Comparison of ENCODE assay signal across 15 cellular contexts in the genomic region with DNA sequence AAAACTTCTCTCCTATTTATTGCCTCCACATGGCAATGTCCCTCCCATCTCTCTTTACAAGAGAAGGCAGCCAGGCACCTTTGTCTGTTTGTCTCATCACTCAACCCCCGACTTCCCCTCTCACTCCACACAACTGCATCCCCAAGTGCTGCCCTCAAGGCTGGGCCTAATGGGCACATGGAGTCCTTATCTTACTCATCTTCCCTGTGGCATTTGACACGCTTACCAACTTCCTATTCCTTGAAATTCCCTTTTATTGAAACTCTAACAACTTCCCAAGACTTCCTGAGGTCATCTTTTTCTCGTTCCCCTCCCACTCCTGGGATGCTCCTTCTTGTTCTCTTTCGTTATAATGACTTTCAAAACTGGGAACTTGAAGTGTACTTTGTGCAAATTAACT.
"Had no signal": no experiment of that assay in that cellular context is flagged by ENCODE, and none has a peak within 500 bp of the region (broad histone marks: within the 10 kb centered on the region; RNA-seq: fewer than 3 reads in every experiment).

No MANE protein-coding gene starts in this region.

- H3K4me2 ChIP-seq: neural progenitor cell had no signal

- H3K27ac ChIP-seq: epithelial cell of prostate, neural progenitor cell, pancreas, tibial artery, vagina had no signal

- H3K4me1 ChIP-seq: neural progenitor cell, pancreas, vagina had no signal

- H3K27ac Mint-ChIP-seq: activated naive CD8-positive, alpha-beta T cell treated with anti-CD3 and anti-CD28 coated beads, Interleukin-2, amount 50 U/mL, for 24 hours; dendritic cell treated with granulocyte-macrophage colony-stimulating factor and Interleukin-4, amounts not matched to agents 40 ng/mL and 50 ng/mL, for 4 days; effector memory CD8-positive, alpha-beta T cell; neural progenitor cell; stimulated activated naive B cell treated with anti-CD40 and anti-IgM and Interleukin-4, amounts not matched to agents 10 μg/mL and 1 μg/mL and 100 μg/mL, for 72 hours had no signal

- H3K27me3 Mint-ChIP-seq: activated naive CD8-positive, alpha-beta T cell treated with anti-CD3 and anti-CD28 coated beads, Interleukin-2, amount 50 U/mL, for 24 hours; dendritic cell treated with granulocyte-macrophage colony-stimulating factor and Interleukin-4, amounts not matched to agents 40 ng/mL and 50 ng/mL, for 4 days had no signal

- H3K27me3 ChIP-seq: neural progenitor cell, pancreas, tibial artery, vagina had no signal

- H3K4me3 ChIP-seq: neural progenitor cell, pancreas, tibial artery, vagina had no signal

- DNase-seq: activated naive CD4-positive, alpha-beta T cell; activated naive CD8-positive, alpha-beta T cell treated with anti-CD3 and anti-CD28 coated beads, Interleukin-2, amount 50 U/mL, for 24 hours; aorta; effector memory CD8-positive, alpha-beta T cell; head of caudate nucleus; kidney glomerular epithelial cell; midbrain; pancreas; stimulated activated CD4-positive, alpha-beta T cell treated with anti-CD3 and anti-CD28 coated beads, Interleukin-2, amount 100 ng/mL, for 48 hours; stimulated activated naive B cell treated with anti-CD40 and anti-IgM and Interleukin-4, amounts not matched to agents 10 μg/mL and 1 μg/mL and 100 μg/mL, for 72 hours; tibial artery had no signal

- ATAC-seq: activated naive CD8-positive, alpha-beta T cell treated with anti-CD3 and anti-CD28 coated beads, Interleukin-2, amount 50 U/mL, for 24 hours; effector memory CD8-positive, alpha-beta T cell; pancreas; stimulated activated naive B cell treated with anti-CD40 and anti-IgM and Interleukin-4, amounts not matched to agents 10 μg/mL and 1 μg/mL and 100 μg/mL, for 72 hours had no signal

- H3K36me3 ChIP-seq: neural progenitor cell, pancreas, tibial artery, vagina had no signal

- H3K36me3 Mint-ChIP-seq: neural progenitor cell; stimulated activated naive B cell treated with anti-CD40 and anti-IgM and Interleukin-4, amounts not matched to agents 10 μg/mL and 1 μg/mL and 100 μg/mL, for 72 hours had no signal

- H3K9ac ChIP-seq: neural progenitor cell had no signal

- H3K4me3 Mint-ChIP-seq: activated naive CD8-positive, alpha-beta T cell treated with anti-CD3 and anti-CD28 coated beads, Interleukin-2, amount 50 U/mL, for 24 hours; dendritic cell treated with granulocyte-macrophage colony-stimulating factor and Interleukin-4, amounts not matched to agents 40 ng/mL and 50 ng/mL, for 4 days; effector memory CD8-positive, alpha-beta T cell; neural progenitor cell; stimulated activated naive B cell treated with anti-CD40 and anti-IgM and Interleukin-4, amounts not matched to agents 10 μg/mL and 1 μg/mL and 100 μg/mL, for 72 hours had no signal

- H2AFZ ChIP-seq: neural progenitor cell had no signal

- H3K4me1 Mint-ChIP-seq: neural progenitor cell; stimulated activated naive B cell treated with anti-CD40 and anti-IgM and Interleukin-4, amounts not matched to agents 10 μg/mL and 1 μg/mL and 100 μg/mL, for 72 hours had no signal

- H3K9me3 ChIP-seq: pancreas, tibial artery, vagina had no signal

- H3K9me3 Mint-ChIP-seq: activated naive CD8-positive, alpha-beta T cell treated with anti-CD3 and anti-CD28 coated beads, Interleukin-2, amount 50 U/mL, for 24 hours; dendritic cell treated with granulocyte-macrophage colony-stimulating factor and Interleukin-4, amounts not matched to agents 40 ng/mL and 50 ng/mL, for 4 days; effector memory CD8-positive, alpha-beta T cell; neural progenitor cell; stimulated activated naive B cell treated with anti-CD40 and anti-IgM and Interleukin-4, amounts not matched to agents 10 μg/mL and 1 μg/mL and 100 μg/mL, for 72 hours had no signal
